2 cellular contexts compared by ENCODE assay signal in the genomic region with DNA sequence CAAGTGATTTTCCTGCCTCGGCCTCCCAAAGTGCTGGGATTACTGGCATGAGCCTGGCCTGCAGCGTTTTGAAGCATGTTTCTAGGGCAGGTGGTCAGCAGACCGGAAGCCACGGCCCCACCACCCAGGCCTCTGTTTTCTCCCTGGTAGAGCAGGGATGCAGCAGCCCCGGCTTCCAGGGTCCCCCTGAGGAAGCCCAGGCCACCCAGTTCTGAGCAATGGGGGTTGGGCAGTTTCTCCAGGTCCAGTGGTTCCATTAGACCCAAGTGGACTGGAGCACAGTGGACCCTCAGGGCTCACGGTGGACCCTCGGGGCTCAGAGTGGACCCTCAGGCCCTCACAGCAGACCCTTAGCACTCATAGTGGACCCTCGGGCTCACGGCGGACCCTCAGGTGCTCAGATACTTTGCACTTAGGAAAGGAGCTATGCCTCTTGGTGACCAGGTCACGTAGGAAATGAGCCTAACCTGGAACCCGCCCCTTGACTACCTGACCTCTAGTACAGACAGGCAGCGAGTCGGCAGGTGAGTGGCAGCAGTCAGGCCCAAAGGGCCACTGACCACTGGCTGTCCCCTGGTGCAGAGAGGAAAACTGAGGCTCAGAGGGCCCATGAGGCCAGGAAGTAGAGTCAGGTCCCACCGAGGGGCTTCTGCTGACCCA.
TF ChIP-seq lines count a peak whose summit lies in the region.

No MANE protein-coding gene starts in this region.

TF ChIP-seq in HepG2, 621 proteins besides CTCF, POLR2A, EP300 and RAD21:
- TF ChIP-seq, protein P1, sequence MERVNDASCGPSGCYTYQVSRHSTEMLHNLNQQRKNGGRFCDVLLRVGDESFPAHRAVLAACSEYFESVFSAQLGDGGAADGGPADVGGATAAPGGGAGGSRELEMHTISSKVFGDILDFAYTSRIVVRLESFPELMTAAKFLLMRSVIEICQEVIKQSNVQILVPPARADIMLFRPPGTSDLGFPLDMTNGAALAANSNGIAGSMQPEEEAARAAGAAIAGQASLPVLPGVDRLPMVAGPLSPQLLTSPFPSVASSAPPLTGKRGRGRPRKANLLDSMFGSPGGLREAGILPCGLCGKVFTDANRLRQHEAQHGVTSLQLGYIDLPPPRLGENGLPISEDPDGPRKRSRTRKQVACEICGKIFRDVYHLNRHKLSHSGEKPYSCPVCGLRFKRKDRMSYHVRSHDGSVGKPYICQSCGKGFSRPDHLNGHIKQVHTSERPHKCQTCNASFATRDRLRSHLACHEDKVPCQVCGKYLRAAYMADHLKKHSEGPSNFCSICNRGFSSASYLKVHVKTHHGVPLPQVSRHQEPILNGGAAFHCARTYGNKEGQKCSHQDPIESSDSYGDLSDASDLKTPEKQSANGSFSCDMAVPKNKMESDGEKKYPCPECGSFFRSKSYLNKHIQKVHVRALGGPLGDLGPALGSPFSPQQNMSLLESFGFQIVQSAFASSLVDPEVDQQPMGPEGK (CRISPR knock-in tag; IDR thresholded peaks at IDR 0.05) = no peak

TF ChIP-seq in Ishikawa, 13 proteins besides CTCF, POLR2A, EP300 and RAD21:
- TF ChIP-seq TEAD4 (IDR thresholded peaks at IDR 0.05) = no peak
- 0 out of 2 replicates have a peak, but pooled peaks have one; percentile 13 for TF ChIP-seq ZBTB7A (IDR thresholded peaks at IDR 0.05; ENCODE audit: low read depth)
